In genomic region chr6:82861121-82861520, GRCh38 we compare ENCODE assay signal across 20 cellular contexts.
"Had no signal": no experiment of that assay in that cellular context is flagged by ENCODE, and none has a peak within 500 bp of the region (broad histone marks: within the 10 kb centered on the region; RNA-seq: fewer than 3 reads in every experiment).

No MANE protein-coding gene starts in this region.

- H3K27ac ChIP-seq: heart left ventricle, lower lobe of right lung, neural progenitor cell, ovary, sigmoid colon, stomach, testis, upper lobe of right lung had no signal

- ATAC-seq: heart left ventricle, left colon, upper lobe of right lung, WTC11 had no signal

- H3K27me3 ChIP-seq: heart left ventricle, neural progenitor cell, ovary, sigmoid colon, stomach, testis, upper lobe of right lung had no signal

- H3K4me3 ChIP-seq: heart left ventricle, lower lobe of right lung, neural progenitor cell, ovary, sigmoid colon, stomach, testis, upper lobe of right lung had no signal

- FAIRE-seq: TTC549 had no signal

- H3K4me1 ChIP-seq: heart left ventricle, lower lobe of right lung, neural progenitor cell, stomach, testis, upper lobe of right lung had no signal

- DNase-seq: activated CD4-positive, alpha-beta memory T cell treated with anti-CD3 and anti-CD28 coated beads, Interleukin-2, amount 10 ng/mL, durations not matched to agents 7 days and 5 days; activated CD4-positive, alpha-beta T cell treated with anti-CD3 and anti-CD28 coated beads for 4 hours; activated effector memory CD4-positive, alpha-beta T cell treated with anti-CD3 and anti-CD28 coated beads, Interleukin-2, amount 50 U/mL, for 16 hours; activated T-cell treated with anti-CD3 and anti-CD28 coated beads, Interleukin-2, amount 50 U/mL, for 48 hours; amygdala; effector memory CD4-positive, alpha-beta T cell; foreskin melanocyte; heart left ventricle; left colon; lower lobe of right lung; naive B cell; ovary; sigmoid colon; stimulated activated CD4-positive, alpha-beta T cell treated with anti-CD3 and anti-CD28 coated beads, Interleukin-1b, Interleukin-23, amount 100 ng/mL, for 48 hours; stomach; testis; upper lobe of right lung had no signal
